Comparison of ENCODE assay signal across 8 cellular contexts in genomic region chr2:174603280-174603679, GRCh38. TPM values are rescaled to one million over a fixed set of nuclear protein-coding genes. Genes with fewer than 3 reads are reported as not detected.
DNase-seq lines count a peak whose midpoint lies in the region; ATAC-seq and TF ChIP-seq lines count a peak whose summit lies in the region.

No MANE protein-coding gene starts in this region.

- H3K36me3 ChIP-seq in OCI-LY3 (replicated peaks; ENCODE audit: low read depth, low read length), result peaks cover 19% of the 10 kb centered on the region
- no peaks in the 10 kb centered on the region for H3K36me3 ChIP-seq in cardiac muscle cell

- H3K4me2 ChIP-seq in OCI-LY3 (ENCODE audit: low read length), result peak overlapping the region; percentile 53

- H3K79me2 ChIP-seq in OCI-LY3 (ENCODE audit: low read length), result no peaks in the 10 kb centered on the region

- H3K27ac Mint-ChIP-seq in activated naive CD4-positive, alpha-beta T cell treated with anti-CD3 and anti-CD28 coated beads, Interleukin-2, amount 50 U/mL, for 72 hours, result peak overlapping the region; percentile 19 to 81

- H4K20me1 ChIP-seq in OCI-LY3 (ENCODE audit: insufficient read depth, low read length), result no peaks in the 10 kb centered on the region

- H3K9me3 Mint-ChIP-seq in activated naive CD4-positive, alpha-beta T cell treated with anti-CD3 and anti-CD28 coated beads, Interleukin-2, amount 50 U/mL, for 72 hours, result peaks cover 0 to 4% of the 10 kb centered on the region in 2 donors

- peak; percentile 30 for DNase-seq in NCI-H2171 treated with DMSO at 0.1 percent for 48 hours (lab: John Stamatoyannopoulos, UW)
- DNase-seq in NCI-H2171 (lab: John Stamatoyannopoulos, UW), result no peak
- no peak for DNase-seq in activated naive CD4-positive, alpha-beta T cell treated with anti-CD3 and anti-CD28 coated beads, Interleukin-2, amount 50 U/mL, for 72 hours (ENCODE audit: low spot score in 2 of 2)
- DNase-seq in cardiac muscle cell (ENCODE audit: low read depth in 1 of 2, low spot score in 1 of 2), result peak; percentile 70 to 81
- peak; percentile 71 for DNase-seq in sciatic nerve (ENCODE audit: low spot score)
- DNase-seq in HPDE6-E6E7 (ENCODE audit: extremely low spot score), result no peak

- peaks cover 61% of the 10 kb centered on the region for H3K4me1 ChIP-seq in OCI-LY3 (ENCODE audit: low read length)
- peaks cover 7% of the 10 kb centered on the region for H3K4me1 ChIP-seq in cardiac muscle cell (ENCODE audit: low read depth)

- 0 out of 2 replicates have a peak overlapping the region, but pooled peaks have one; percentile 5 for H3K27ac ChIP-seq in OCI-LY3 (ENCODE audit: low read length)
- no peak overlapping the region for H3K27ac ChIP-seq in cardiac muscle cell

- H3K36me3 Mint-ChIP-seq in activated naive CD4-positive, alpha-beta T cell treated with anti-CD3 and anti-CD28 coated beads, Interleukin-2, amount 50 U/mL, for 72 hours, result peaks cover 12 to 31% of the 10 kb centered on the region in 2 donors

- TF ChIP-seq CTCF in OCI-LY3 (IDR thresholded peaks at IDR 0.05; ENCODE audit: low read depth, low read length), result peak; percentile 88
- peak; percentile 64 for TF ChIP-seq CTCF in cardiac muscle cell (IDR thresholded peaks at IDR 0.05; ENCODE audit: low read depth, low read length)

- no peak overlapping the region for H2AFZ ChIP-seq in OCI-LY3 (ENCODE audit: low read depth, low read length)

- intact Hi-C loops in sciatic nerve (cut with DNase I), result no loop called here

- H3K9ac ChIP-seq in OCI-LY3 (ENCODE audit: low read length), result no peak overlapping the region

- H3K4me3 ChIP-seq in OCI-LY3 (ENCODE audit: low read length), result no peak overlapping the region
- H3K4me3 ChIP-seq in cardiac muscle cell, result no peak overlapping the region

- no peaks in the 10 kb centered on the region for H3K27me3 ChIP-seq in OCI-LY3 (ENCODE audit: low read depth, low read length)
- H3K27me3 ChIP-seq in cardiac muscle cell, result no peaks in the 10 kb centered on the region

- H3K9me3 ChIP-seq in OCI-LY3 (ENCODE audit: insufficient read depth, low read length), result no peaks in the 10 kb centered on the region
- no peaks in the 10 kb centered on the region for H3K9me3 ChIP-seq in cardiac muscle cell (ENCODE audit: low read depth)

- ATAC-seq in HG02759 (IDR thresholded peaks at IDR 0.05; ENCODE audit: unreplicated experiment) (peak; percentile 38), sciatic nerve (peak; percentile 90)
- ATAC-seq in activated naive CD4-positive, alpha-beta T cell treated with anti-CD3 and anti-CD28 coated beads, Interleukin-2, amount 50 U/mL, for 72 hours, result peak; percentile 47 to 50

RNA-seq across cellular contexts. Expression of gene WIPF1, which starts 5.7 kb away (rescaled TPM):
- total RNA-seq in activated naive CD4-positive, alpha-beta T cell treated with anti-CD3 and anti-CD28 coated beads, Interleukin-2, amount 50 U/mL, for 72 hours, result 100 to 1,000 TPM; 138 to 262 TPM
- 6.0 and 16.7 TPM in 2 replicates for total RNA-seq in cardiac muscle cell
- 8.3 and 18.3 TPM in 2 replicates for polyA plus RNA-seq in cardiac muscle cell
- 107 TPM for total RNA-seq in sciatic nerve

Comparison
In these comparisons a context has a peak if more than half of its experiments do, and no peak if none do; other contexts are left out.
1. DNase-seq: peak in NCI-H2171 treated with DMSO at 0.1 percent for 48 hours (single experiment), cardiac muscle cell (2 of 2) and sciatic nerve (single experiment); none in NCI-H2171 (single experiment), activated naive CD4-positive, alpha-beta T cell treated with anti-CD3 and anti-CD28 coated beads, Interleukin-2, amount 50 U/mL, for 72 hours (0 of 2) and HPDE6-E6E7 (single experiment).
2. ATAC-seq: peak in every context shown above with its lines; median percentile 90 in sciatic nerve; 48 in activated naive CD4-positive, alpha-beta T cell treated with anti-CD3 and anti-CD28 coated beads, Interleukin-2, amount 50 U/mL, for 72 hours; 38 in HG02759.